19 cellular contexts compared by ENCODE assay signal in genomic region chr7:142407939-142408573, GRCh38.
DNase-seq lines count a peak whose midpoint lies in the region; ATAC-seq, FAIRE-seq and TF ChIP-seq lines count a peak whose summit lies in the region.
"Had no signal": no experiment of that assay in that cellular context is flagged by ENCODE, and none has a peak within 500 bp of the region (broad histone marks: within the 10 kb centered on the region; RNA-seq: fewer than 3 reads in every experiment).

No MANE protein-coding gene starts in this region.

- TF ChIP-seq EP300 in A549 (IDR thresholded peaks at IDR 0.05) = no peak

- intact Hi-C loops in lower lobe of right lung (cut with DNase I) = no loop called here

- FAIRE-seq in A549 (lab: Jason Lieb, UNC) = peak; percentile 81

- H3K36me3 ChIP-seq in lower lobe of right lung = no peaks in the 10 kb centered on the region
- H3K36me3 ChIP-seq: ovary had no signal

- H3K27me3 ChIP-seq in lower lobe of right lung (ENCODE audit: low read depth) = no peaks in the 10 kb centered on the region
- H3K27me3 ChIP-seq: ovary had no signal

- POLR2A ChIA-PET in A549 (lab: Yijun Ruan, JAX) = no interaction called here

- no peak overlapping the region for H3K4me3 ChIP-seq in A549
- peak overlapping the region; percentile 63 for H3K4me3 ChIP-seq in coronary artery
- H3K4me3 ChIP-seq in lower lobe of right lung = peak overlapping the region; percentile 17
- H3K4me3 ChIP-seq: ovary, SK-N-MC had no signal

- ATAC-seq in A549 (no peak; a peak in 1 of 6 replicates), lower lobe of right lung (no peak), GM19324 (IDR thresholded peaks at IDR 0.05; ENCODE audit: low FRiP score, unreplicated experiment) (no peak), HG02571 (IDR thresholded peaks at IDR 0.05; ENCODE audit: unreplicated experiment) (no peak)
- ATAC-seq: stimulated activated naive B cell treated with anti-CD40 and anti-IgM and Interleukin-4, amounts not matched to agents 10 μg/mL and 1 μg/mL and 100 μg/mL, for 72 hours had no signal

- H3K27ac ChIP-seq in A549 = no peak overlapping the region
- H3K27ac ChIP-seq in coronary artery = no peak overlapping the region
- no peak overlapping the region for H3K27ac ChIP-seq in lower lobe of right lung
- H3K27ac ChIP-seq: ovary, SK-N-MC had no signal

- WGBS in A549 (ENCODE audit: missing lambda C conversion rate) = 44% methylated on average over 8 of the region's 8 CpGs

- DNase-seq in A549 (ENCODE audit: low read depth in 1 of 2, low spot score in 1 of 2) = no peak
- DNase-seq in M059J (ENCODE audit: low read depth) = peak; percentile 54
- no peak for DNase-seq in coronary artery (ENCODE audit: low spot score)
- no peak for DNase-seq in lower lobe of right lung
- DNase-seq in NCI-H2196 treated with DMSO at 0.1 percent for 48 hours (lab: John Stamatoyannopoulos, UW; ENCODE audit: unreplicated experiment) = no peak
- DNase-seq in NCI-H2081 treated with DMSO at 0.1 percent for 48 hours (lab: John Stamatoyannopoulos, UW) = no peak
- DNase-seq: ACHN; activated CD4-positive, alpha-beta T cell treated with anti-CD3 and anti-CD28 coated beads for 4 hours; activated naive CD4-positive, alpha-beta T cell treated with anti-CD3 and anti-CD28 coated beads for 36 hours; CD8-positive, alpha-beta memory T cell; Karpas-422; kidney glomerular epithelial cell; NCI-H1436 treated with DMSO at 0.1 percent for 48 hours; ovary; stimulated activated CD4-positive, alpha-beta T cell treated with anti-CD3 and anti-CD28 coated beads, Interleukin-12 subunit alpha, Interleukin-12 subunit beta, amount 100 ng/mL, for 4 hours; stimulated activated naive B cell treated with anti-CD40 and anti-IgM and Interleukin-4, amounts not matched to agents 10 μg/mL and 1 μg/mL and 100 μg/mL, for 72 hours had no signal

- TF ChIP-seq POLR2A in A549 (IDR thresholded peaks at IDR 0.05; ENCODE audit: low read length) = no peak

- no peaks in the 10 kb centered on the region for H3K9me3 ChIP-seq in A549
- H3K9me3 ChIP-seq in lower lobe of right lung = no peaks in the 10 kb centered on the region
- H3K9me3 ChIP-seq: ovary had no signal

- H3K4me1 ChIP-seq in A549 = no peaks in the 10 kb centered on the region
- H3K4me1 ChIP-seq in lower lobe of right lung = no peaks in the 10 kb centered on the region

- TF ChIP-seq CTCF in A549 (IDR thresholded peaks at IDR 0.05) (no peak), coronary artery (IDR thresholded peaks at IDR 0.05) (no peak), lower lobe of right lung (IDR thresholded peaks at IDR 0.05) (no peak)

- CTCF ChIA-PET in A549 (lab: Yijun Ruan, JAX) = interaction anchor here (1.0 to 1.5 kb wide), 4 partner anchors 8 to 375 kb away, joined by 3 to 5 read pairs (median 3); no protein-coding TSS in a partner anchor

- no peak for TF ChIP-seq RAD21 in A549 (conservative IDR thresholded peaks at IDR 0.05 in 1 of 2, IDR thresholded peaks at IDR 0.05 in 1 of 2)

- H3K4me2 ChIP-seq in A549 = 0 out of 3 replicates have a peak overlapping the region, but pooled peaks have one; percentile 3

TF ChIP-seq in A549, 52 proteins besides CTCF, POLR2A, EP300 and RAD21:
- TF ChIP-seq ZFP36 (IDR thresholded peaks at IDR 0.05; ENCODE audit: borderline replicate concordance, partially characterized antibody) (no peak), CBX8 (IDR thresholded peaks at IDR 0.05) (no peak)
- TF ChIP-seq, protein P1, sequence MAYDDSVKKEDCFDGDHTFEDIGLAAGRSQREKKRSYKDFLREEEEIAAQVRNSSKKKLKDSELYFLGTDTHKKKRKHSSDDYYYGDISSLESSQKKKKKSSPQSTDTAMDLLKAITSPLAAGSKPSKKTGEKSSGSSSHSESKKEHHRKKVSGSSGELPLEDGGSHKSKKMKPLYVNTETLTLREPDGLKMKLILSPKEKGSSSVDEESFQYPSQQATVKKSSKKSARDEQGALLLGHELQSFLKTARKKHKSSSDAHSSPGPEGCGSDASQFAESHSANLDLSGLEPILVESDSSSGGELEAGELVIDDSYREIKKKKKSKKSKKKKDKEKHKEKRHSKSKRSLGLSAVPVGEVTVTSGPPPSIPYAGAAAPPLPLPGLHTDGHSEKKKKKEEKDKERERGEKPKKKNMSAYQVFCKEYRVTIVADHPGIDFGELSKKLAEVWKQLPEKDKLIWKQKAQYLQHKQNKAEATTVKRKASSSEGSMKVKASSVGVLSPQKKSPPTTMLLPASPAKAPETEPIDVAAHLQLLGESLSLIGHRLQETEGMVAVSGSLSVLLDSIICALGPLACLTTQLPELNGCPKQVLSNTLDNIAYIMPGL (CRISPR knock-in tag; IDR thresholded peaks at IDR 0.05; ENCODE audit: borderline replicate concordance) = no peak
